Comparison of ENCODE assay signal across 33 cellular contexts in the genomic region with DNA sequence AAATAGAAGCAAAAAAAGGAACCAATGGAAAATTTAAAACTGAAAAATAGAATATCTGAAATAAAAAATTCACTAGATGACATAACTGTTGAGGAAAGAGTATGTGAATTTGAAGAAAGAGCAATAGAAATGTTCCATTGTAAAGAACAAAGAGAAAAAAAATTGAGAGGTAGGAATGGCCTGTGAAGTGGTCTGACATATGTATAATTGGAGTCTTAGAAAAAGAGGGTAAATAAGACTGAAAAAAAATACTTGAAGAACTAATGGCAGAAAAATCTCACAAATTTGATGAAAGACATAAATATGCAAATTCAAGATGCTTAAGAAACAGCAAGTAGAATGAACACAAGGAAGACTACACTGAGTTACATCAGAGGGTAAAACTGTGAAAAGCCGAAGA.
"Had no signal": no experiment of that assay in that cellular context is flagged by ENCODE, and none has a peak within 500 bp of the region (broad histone marks: within the 10 kb centered on the region; RNA-seq: fewer than 3 reads in every experiment).

No MANE protein-coding gene starts in this region.

- H3K9me3 Mint-ChIP-seq: central memory CD8-positive, alpha-beta T cell had no signal

- ATAC-seq: left lung; mucosa of descending colon; natural killer cell treated with Interleukin-12 subunit alpha and Interleukin-12 subunit beta and Interleukin-15 and Interleukin-18, amount 100 ng/mL, for 72 hours; sciatic nerve; stimulated activated effector memory CD8-positive, alpha-beta T cell treated with anti-CD3 and anti-CD28 coated beads, Interleukin-12 subunit alpha, Interleukin-12 subunit beta, amount 100 ng/mL, for 72 hours; WTC11 had no signal

- FAIRE-seq: bronchial epithelial cell, urothelium cell line had no signal

- H3K4me1 ChIP-seq: colonic mucosa had no signal

- H3K36me3 ChIP-seq: colonic mucosa, left lung, ovary, thoracic aorta had no signal

- H3K27me3 Mint-ChIP-seq: activated CD4-positive, alpha-beta memory T cell treated with anti-CD3 and anti-CD28 coated beads, Interleukin-2, amount 10 ng/mL, durations not matched to agents 7 days and 5 days; activated CD4-positive, alpha-beta T cell treated with anti-CD3 and anti-CD28 coated beads, Interleukin-2, amount 10 ng/mL, durations not matched to agents 7 days and 5 days; activated T-cell treated with anti-CD3 and anti-CD28 coated beads, Interleukin-2, amount 50 U/mL, for 24 hours; central memory CD8-positive, alpha-beta T cell; natural killer cell treated with Interleukin-12 subunit alpha and Interleukin-12 subunit beta and Interleukin-15 and Interleukin-18, amount 100 ng/mL, for 72 hours; progenitor cell of endocrine pancreas; stimulated activated naive CD8-positive, alpha-beta T cell treated with anti-CD3 and anti-CD28 coated beads, Interleukin-15, Interleukin-2, amounts not matched to agents 100 ng/mL and 50 ng/mL, for 24 hours had no signal

- DNase-seq: activated CD4-positive, alpha-beta memory T cell treated with anti-CD3 and anti-CD28 coated beads, Interleukin-2, amount 10 ng/mL, durations not matched to agents 7 days and 5 days; activated CD4-positive, alpha-beta T cell treated with anti-CD3 and anti-CD28 coated beads for 1 hour; activated CD4-positive, alpha-beta T cell treated with anti-CD3 and anti-CD28 coated beads, Interleukin-2, amount 10 ng/mL, durations not matched to agents 7 days and 5 days; activated CD8-positive, alpha-beta memory T cell treated with anti-CD3 and anti-CD28 coated beads, Interleukin-2, amount 50 U/mL, for 48 hours; activated gamma-delta T cell treated with Interleukin-2 at 50 U/mL for 16 hours; activated naive CD4-positive, alpha-beta T cell treated with anti-CD3 and anti-CD28 coated beads, Interleukin-2, amount 50 U/mL, for 16 hours; activated T-cell treated with anti-CD3 and anti-CD28 coated beads, Interleukin-2, amount 50 U/mL, for 24 hours; colonic mucosa; effector CD8-positive, alpha-beta T cell; foreskin fibroblast; head of caudate nucleus; hypothalamus; immature natural killer cell; mesendoderm; mucosa of descending colon; ovary; stimulated activated CD4-positive, alpha-beta T cell treated with anti-CD3 and anti-CD28 coated beads, Interleukin-12 subunit alpha, Interleukin-12 subunit beta, amount 100 ng/mL, for 4 hours; stimulated activated CD4-positive, alpha-beta T cell treated with anti-CD3 and anti-CD28 coated beads, Interleukin-4, amount 100 ng/mL, for 24 hours; T-helper 2 cell; trophoblast cell had no signal

- H3K4me3 ChIP-seq: colonic mucosa, left lung, lung, mucosa of descending colon, ovary, skin epidermis, thoracic aorta had no signal

- H3K27ac ChIP-seq: colonic mucosa, left lung, ovary, skin epidermis, thoracic aorta had no signal

- H3K27ac Mint-ChIP-seq: activated CD4-positive, alpha-beta memory T cell treated with anti-CD3 and anti-CD28 coated beads, Interleukin-2, amount 10 ng/mL, durations not matched to agents 7 days and 5 days; activated CD4-positive, alpha-beta T cell treated with anti-CD3 and anti-CD28 coated beads, Interleukin-2, amount 10 ng/mL, durations not matched to agents 7 days and 5 days; activated T-cell treated with anti-CD3 and anti-CD28 coated beads, Interleukin-2, amount 50 U/mL, for 24 hours; immature natural killer cell; stimulated activated effector memory CD8-positive, alpha-beta T cell treated with anti-CD3 and anti-CD28 coated beads, Interleukin-12 subunit alpha, Interleukin-12 subunit beta, amount 100 ng/mL, for 72 hours; stimulated activated naive CD8-positive, alpha-beta T cell treated with anti-CD3 and anti-CD28 coated beads, Interleukin-15, Interleukin-2, amounts not matched to agents 100 ng/mL and 50 ng/mL, for 24 hours; WTC11 had no signal

- H3K9me3 ChIP-seq: colonic mucosa, ovary had no signal

- H3K4me3 Mint-ChIP-seq: activated CD4-positive, alpha-beta memory T cell treated with anti-CD3 and anti-CD28 coated beads, Interleukin-2, amount 10 ng/mL, durations not matched to agents 7 days and 5 days; activated CD4-positive, alpha-beta T cell treated with anti-CD3 and anti-CD28 coated beads, Interleukin-2, amount 10 ng/mL, durations not matched to agents 7 days and 5 days; activated T-cell treated with anti-CD3 and anti-CD28 coated beads, Interleukin-2, amount 50 U/mL, for 24 hours; central memory CD8-positive, alpha-beta T cell; immature natural killer cell; natural killer cell treated with Interleukin-12 subunit alpha and Interleukin-12 subunit beta and Interleukin-15 and Interleukin-18, amount 100 ng/mL, for 72 hours; stimulated activated effector memory CD8-positive, alpha-beta T cell treated with anti-CD3 and anti-CD28 coated beads, Interleukin-12 subunit alpha, Interleukin-12 subunit beta, amount 100 ng/mL, for 72 hours; stimulated activated naive CD8-positive, alpha-beta T cell treated with anti-CD3 and anti-CD28 coated beads, Interleukin-15, Interleukin-2, amounts not matched to agents 100 ng/mL and 50 ng/mL, for 24 hours; WTC11 had no signal

- H3K27me3 ChIP-seq: colonic mucosa, left lung, ovary had no signal

- H3K4me1 Mint-ChIP-seq: activated CD4-positive, alpha-beta memory T cell treated with anti-CD3 and anti-CD28 coated beads, Interleukin-2, amount 10 ng/mL, durations not matched to agents 7 days and 5 days; activated CD4-positive, alpha-beta T cell treated with anti-CD3 and anti-CD28 coated beads, Interleukin-2, amount 10 ng/mL, durations not matched to agents 7 days and 5 days had no signal
